Comparison of ENCODE assay signal across 8 cellular contexts in genomic region chr4:25376754-25377571, GRCh38.
DNase-seq lines count a peak whose midpoint lies in the region; ATAC-seq lines count a peak whose summit lies in the region.

A gene with protein sequence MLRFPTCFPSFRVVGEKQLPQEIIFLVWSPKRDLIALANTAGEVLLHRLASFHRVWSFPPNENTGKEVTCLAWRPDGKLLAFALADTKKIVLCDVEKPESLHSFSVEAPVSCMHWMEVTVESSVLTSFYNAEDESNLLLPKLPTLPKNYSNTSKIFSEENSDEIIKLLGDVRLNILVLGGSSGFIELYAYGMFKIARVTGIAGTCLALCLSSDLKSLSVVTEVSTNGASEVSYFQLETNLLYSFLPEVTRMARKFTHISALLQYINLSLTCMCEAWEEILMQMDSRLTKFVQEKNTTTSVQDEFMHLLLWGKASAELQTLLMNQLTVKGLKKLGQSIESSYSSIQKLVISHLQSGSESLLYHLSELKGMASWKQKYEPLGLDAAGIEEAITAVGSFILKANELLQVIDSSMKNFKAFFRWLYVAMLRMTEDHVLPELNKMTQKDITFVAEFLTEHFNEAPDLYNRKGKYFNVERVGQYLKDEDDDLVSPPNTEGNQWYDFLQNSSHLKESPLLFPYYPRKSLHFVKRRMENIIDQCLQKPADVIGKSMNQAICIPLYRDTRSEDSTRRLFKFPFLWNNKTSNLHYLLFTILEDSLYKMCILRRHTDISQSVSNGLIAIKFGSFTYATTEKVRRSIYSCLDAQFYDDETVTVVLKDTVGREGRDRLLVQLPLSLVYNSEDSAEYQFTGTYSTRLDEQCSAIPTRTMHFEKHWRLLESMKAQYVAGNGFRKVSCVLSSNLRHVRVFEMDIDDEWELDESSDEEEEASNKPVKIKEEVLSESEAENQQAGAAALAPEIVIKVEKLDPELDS (plus strand): TSS chr4:25377263. CDS start chr4:25377428, 165 bp downstream.

- peak; percentile 96 for ATAC-seq in GM19023 (IDR thresholded peaks at IDR 0.05; ENCODE audit: unreplicated experiment)
- peak; percentile 97 for ATAC-seq in HG03196 (IDR thresholded peaks at IDR 0.05; ENCODE audit: unreplicated experiment)

- DNase-seq in AG08396 (ENCODE audit: low spot score) (peak; percentile 99), NCI-H345 treated with DMSO at 0.1 percent for 48 hours (lab: John Stamatoyannopoulos, UW; ENCODE audit: unreplicated experiment) (peak; percentile 68), iris pigment epithelial cell (ENCODE audit: low read depth) (peak; percentile 94)
- DNase-seq in activated CD4-positive, CD25-positive, alpha-beta regulatory T cell (lab: John Stamatoyannopoulos, UW): peak; percentile 96 to 99 (median 98)
- peak; percentile 90 for DNase-seq in central memory CD4-positive, alpha-beta T cell
- peak; percentile 95 to 100 for DNase-seq in stimulated activated CD4-positive, alpha-beta T cell treated with anti-CD3 and anti-CD28 coated beads, Interleukin-12 subunit alpha, Interleukin-12 subunit beta, amount 100 ng/mL, for 24 hours (ENCODE audit: low read depth in 2 of 2)

Comparison
In these comparisons a context has a peak if more than half of its experiments do, and no peak if none do; other contexts are left out.
1. Peak in every context shown above with its lines: DNase-seq and ATAC-seq.